ENCODE assay signal across 13 cellular contexts in the genomic region with DNA sequence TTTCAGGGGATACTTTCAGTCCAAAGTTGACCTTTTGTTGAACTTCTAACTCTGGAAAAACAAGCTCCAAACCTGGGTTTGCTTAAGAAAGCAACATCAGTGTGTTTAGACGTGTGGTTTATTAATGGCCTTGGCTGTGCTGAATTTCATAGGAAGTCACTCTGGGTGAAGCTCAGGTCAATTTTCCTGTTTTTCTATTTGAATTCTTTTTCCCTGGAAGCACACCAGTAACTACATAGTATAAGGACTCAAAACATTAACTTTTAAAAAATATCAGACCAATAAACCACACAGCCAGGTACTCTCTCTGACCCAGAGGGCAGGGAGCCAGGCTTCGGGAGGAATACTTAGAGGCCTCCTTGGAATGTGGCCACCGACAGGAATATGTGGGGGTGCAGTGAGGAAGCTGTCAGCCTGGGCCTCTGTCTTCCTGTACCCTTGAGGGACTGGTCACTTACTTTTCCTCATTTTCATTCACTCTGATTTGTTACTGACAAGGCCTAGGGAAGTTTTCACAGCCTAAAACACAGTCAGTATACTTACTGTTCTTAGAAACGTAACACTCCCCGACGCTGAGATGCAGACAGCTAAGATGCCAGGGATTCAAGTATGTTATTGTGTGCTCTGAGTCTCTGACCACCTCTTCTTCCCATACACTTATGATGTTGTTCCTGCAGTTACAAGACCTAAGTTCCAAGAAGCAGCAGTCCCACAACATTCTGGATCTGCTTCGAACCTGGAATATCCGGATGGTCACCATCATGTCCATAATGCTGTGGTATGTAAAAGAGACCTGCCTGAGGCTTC. TPM values are rescaled to one million over a fixed set of nuclear protein-coding genes. Genes with fewer than 3 reads are reported as not detected.
A peak's percentile ranks its signal among the peaks of the same experiment; 100 is the strongest.
DNase-seq lines count a peak whose midpoint lies in the region; ATAC-seq, FAIRE-seq and TF ChIP-seq lines count a peak whose summit lies in the region.
"Had no signal": no experiment of that assay in that cellular context is flagged by ENCODE, and none has a peak within 500 bp of the region (broad histone marks: within the 10 kb centered on the region; RNA-seq: fewer than 3 reads in every experiment).

No MANE protein-coding gene starts in this region.

- no peak for TF ChIP-seq CTCF in esophagus squamous epithelium (IDR thresholded peaks at IDR 0.05)
- no peak for TF ChIP-seq CTCF in osteocyte (IDR thresholded peaks at IDR 0.05)
- no peak for TF ChIP-seq CTCF in Caco-2 (IDR thresholded peaks at IDR 0.05; ENCODE audit: insufficient read depth in 1 of 2, low read depth in 1 of 2, low read length in 1 of 2, severe bottlenecking in 1 of 2, unreplicated experiment in 1 of 2)

- H3K9me3 ChIP-seq in BLaER1 treated with 17β-estradiol and CSF1 and Interleukin-3, amounts not matched to agents 10 nM and 100 nM (replicated peaks in 1 of 11): no peaks in the 10 kb centered on the region
- H3K9me3 ChIP-seq in esophagus squamous epithelium (no peaks in the 10 kb centered on the region), Caco-2 (no peaks in the 10 kb centered on the region)
- H3K9me3 ChIP-seq: HAP-1 had no signal

- peak; percentile 70 for FAIRE-seq in RCC 7860 (lab: Jason Lieb, UNC)

- BruUV-seq in Caco-2 (replicated peaks; lab: Mats Ljungman, UMichigan): no TSS peak

- H3K9me3 Mint-ChIP-seq in osteocyte (ENCODE audit: unreplicated experiment): no peaks in the 10 kb centered on the region
- no peaks in the 10 kb centered on the region for H3K9me3 Mint-ChIP-seq in Caco-2 (ENCODE audit: unreplicated experiment)

- no peaks in the 10 kb centered on the region for H3K27me3 ChIP-seq in BLaER1 treated with 17β-estradiol and CSF1 and Interleukin-3, amounts not matched to agents 10 nM and 100 nM
- no peaks in the 10 kb centered on the region for H3K27me3 ChIP-seq in esophagus squamous epithelium
- H3K27me3 ChIP-seq in Caco-2 (replicated peaks; ENCODE audit: control insufficient read depth, insufficient read depth, low read length): no peaks in the 10 kb centered on the region

- peaks cover 68% of the 10 kb centered on the region for H3K4me1 Mint-ChIP-seq in osteocyte (ENCODE audit: unreplicated experiment)
- no peaks in the 10 kb centered on the region for H3K4me1 Mint-ChIP-seq in Caco-2 (ENCODE audit: low read depth, unreplicated experiment)

- peak; percentile 35 for DNase-seq in RCC 7860 (ENCODE audit: low spot score)
- no peak for DNase-seq in esophagus squamous epithelium (lab: John Stamatoyannopoulos, UW)
- no peak for DNase-seq in osteocyte (ENCODE audit: extremely low spot score, unreplicated experiment)
- DNase-seq in DMS 273 treated with DMSO at 0.1 percent for 48 hours (lab: John Stamatoyannopoulos, UW): no peak
- no peak for DNase-seq in Caco-2
- DNase-seq: activated CD4-positive, alpha-beta T cell treated with anti-CD3 and anti-CD28 coated beads for 36 hours; DMS153; glutamatergic neuron; NCI-H1417 treated with DMSO at 0.1 percent for 48 hours had no signal

- H3K36me3 Mint-ChIP-seq in osteocyte (ENCODE audit: unreplicated experiment) (peaks cover 9% of the 10 kb centered on the region), Caco-2 (ENCODE audit: insufficient read depth, unreplicated experiment) (no peaks in the 10 kb centered on the region)

- WGBS in esophagus squamous epithelium, 2 donors: 45 to 54% methylated on average over 8 of the region's 8 CpGs

- POLR2A ChIA-PET in Caco-2 (lab: Charles Lee): interaction anchor here (1.0 to 1.1 kb wide), 2 partner anchors 95 to 102 kb away, joined by 3 read pairs; partner anchors contain the start of gene IRF1

- no peak for TF ChIP-seq POLR2A in esophagus squamous epithelium (IDR thresholded peaks at IDR 0.05)

- H3K36me3 ChIP-seq in BLaER1 treated with 17β-estradiol and CSF1 and Interleukin-3, amounts not matched to agents 10 nM and 100 nM: peaks cover 0 to 7% (median 0%) of the 10 kb centered on the region in 11 experiments; a peak in 4 of 22 replicates
- H3K36me3 ChIP-seq in esophagus squamous epithelium: peaks cover 0 to 35% (median 4%) of the 10 kb centered on the region in 3 donors
- peaks cover 3% of the 10 kb centered on the region; the same call in 1 of the 2 replicates for H3K36me3 ChIP-seq in Caco-2 (ENCODE audit: control insufficient read depth, insufficient read depth, low read length)

- peak overlapping the region in 5 of 11 experiments; percentile 5 to 46 (median 27); a peak in 5 of 22 replicates for H3K9ac ChIP-seq in BLaER1 treated with 17β-estradiol and CSF1 and Interleukin-3, amounts not matched to agents 10 nM and 100 nM

- H3K4me3 ChIP-seq in BLaER1 treated with 17β-estradiol and CSF1 and Interleukin-3, amounts not matched to agents 10 nM and 100 nM: no peak overlapping the region
- H3K4me3 ChIP-seq in esophagus squamous epithelium (peak overlapping the region in 1 of 4 donors; percentile 25), Caco-2 (ENCODE audit: low read depth, low read length) (no peak overlapping the region)
- H3K4me3 ChIP-seq: HAP-1 had no signal

- no peaks in the 10 kb centered on the region for H4K20me1 ChIP-seq in BLaER1 treated with 17β-estradiol and CSF1 and Interleukin-3, amounts not matched to agents 10 nM and 100 nM

- peak overlapping the region; percentile 99 for H3K27ac Mint-ChIP-seq in osteocyte (ENCODE audit: unreplicated experiment)
- no peak overlapping the region for H3K27ac Mint-ChIP-seq in Caco-2 (ENCODE audit: unreplicated experiment)
- H3K27ac Mint-ChIP-seq: activated CD4-positive, alpha-beta T cell treated with anti-CD3 and anti-CD28 coated beads for 36 hours had no signal

- intact Hi-C loops in esophagus squamous epithelium (cut with DNase I): no loop called here
- intact Hi-C loops in Caco-2 (cut with micrococcal nuclease; ENCODE audit: unreplicated experiment): loop anchor here (5.0 to 10.0 kb wide), 2 partner anchors 116 to 426 kb away; partner anchors contain the start of gene SOWAHA

- H3K4me2 ChIP-seq in BLaER1 treated with 17β-estradiol and CSF1 and Interleukin-3, amounts not matched to agents 10 nM and 100 nM: peak overlapping the region; percentile 58 to 88 (median 74)

- H3K27ac ChIP-seq in BLaER1 treated with 17β-estradiol and CSF1 and Interleukin-3, amounts not matched to agents 10 nM and 100 nM: peak overlapping the region in 5 of 11 experiments; percentile 32 to 52 (median 49); a peak in 6 of 22 replicates
- peak overlapping the region; percentile 82 to 96 (median 94) for H3K27ac ChIP-seq in esophagus squamous epithelium

- CTCF ChIA-PET in Caco-2 (lab: Charles Lee): interaction anchor here (1.2 kb wide), 1 partner anchor 113 kb away, joined by 3 read pairs; no protein-coding TSS in a partner anchor

- H3K4me3 Mint-ChIP-seq in osteocyte (ENCODE audit: unreplicated experiment) (no peak overlapping the region), Caco-2 (ENCODE audit: unreplicated experiment) (no peak overlapping the region)
- H3K4me3 Mint-ChIP-seq: activated CD4-positive, alpha-beta T cell treated with anti-CD3 and anti-CD28 coated beads for 36 hours had no signal

- ATAC-seq in HG03565 (IDR thresholded peaks at IDR 0.05; ENCODE audit: unreplicated experiment) (no peak), HG03469 (IDR thresholded peaks at IDR 0.05; ENCODE audit: unreplicated experiment) (no peak)
- ATAC-seq: activated CD4-positive, alpha-beta T cell treated with anti-CD3 and anti-CD28 coated beads for 36 hours had no signal

- peaks cover 43 to 56% (median 51%) of the 10 kb centered on the region in 10 experiments for H3K4me1 ChIP-seq in BLaER1 treated with 17β-estradiol and CSF1 and Interleukin-3, amounts not matched to agents 10 nM and 100 nM
- peaks cover 44 to 70% (median 57%) of the 10 kb centered on the region in 3 donors for H3K4me1 ChIP-seq in esophagus squamous epithelium
- H3K4me1 ChIP-seq in Caco-2: peaks cover 29% of the 10 kb centered on the region
- H3K4me1 ChIP-seq: HAP-1 had no signal

- H3K27me3 Mint-ChIP-seq in osteocyte (ENCODE audit: unreplicated experiment) (no peaks in the 10 kb centered on the region), Caco-2 (ENCODE audit: insufficient read depth, unreplicated experiment) (no peaks in the 10 kb centered on the region)
- H3K27me3 Mint-ChIP-seq: activated CD4-positive, alpha-beta T cell treated with anti-CD3 and anti-CD28 coated beads for 36 hours had no signal

RNA-seq across cellular contexts. Expression of gene SLC22A5, which starts 18.9 kb away (rescaled TPM):
- total RNA-seq in esophagus squamous epithelium (10 to 100 TPM in 1 of 4 donors, 1 to 10 TPM in 3; 7.4 to 15.8 (median 8.3) TPM), osteocyte (6.7 and 9.1 TPM in 2 replicates), Caco-2 (2022) (19.1 and 20.2 TPM in 2 replicates)
